ENCODE assay signal across 30 cellular contexts in genomic region chr18:32362484-32362883, GRCh38.
DNase-seq lines count a peak whose midpoint lies in the region; ATAC-seq, FAIRE-seq and TF ChIP-seq lines count a peak whose summit lies in the region.
"Had no signal": no experiment of that assay in that cellular context is flagged by ENCODE, and none has a peak within 500 bp of the region (broad histone marks: within the 10 kb centered on the region; RNA-seq: fewer than 3 reads in every experiment).

No MANE protein-coding gene starts in this region.

- H3K79me2 ChIP-seq in GM23338 (replicated peaks; ENCODE audit: insufficient read depth) = no peaks in the 10 kb centered on the region

- H3K27me3 Mint-ChIP-seq in GM23338 (ENCODE audit: insufficient read depth, low read depth, poor library complexity) = no peaks in the 10 kb centered on the region

- no peak overlapping the region for H2AFZ ChIP-seq in GM23338

- no peak overlapping the region for H3K4me3 ChIP-seq in GM23338
- no peak overlapping the region for H3K4me3 ChIP-seq in bronchial epithelial cell (ENCODE audit: low read depth, low read length)
- H3K4me3 ChIP-seq: A549 had no signal

- DNase-seq in GM23338 (ENCODE audit: low spot score) (no peak), NCI-H526 treated with DMSO at 0.1 percent for 48 hours (lab: John Stamatoyannopoulos, UW) (peak; percentile 23), bronchial epithelial cell (ENCODE audit: low read depth) (peak; percentile 77), foreskin keratinocyte (peak in 1 of 2 donors; percentile 48), hepatic stellate cell (ENCODE audit: low spot score) (no peak)
- DNase-seq in activated naive CD4-positive, alpha-beta T cell treated with Interleukin-2 at 50 U/mL for 16 hours = no peak
- DNase-seq: CD8-positive, alpha-beta memory T cell; DMS153; DND-41; H9; MV-4-11; NCI-H1105; NCI-H146; NCI-H1930; NCI-H2107; NCI-H524; NCI-H82; NK-92 treated with Interleukin-12 subunit alpha and Interleukin-12 subunit beta, amount 100 ng/mL, for 24 hours; SHP77 treated with DMSO at 0.1 percent for 48 hours; T-helper 1 cell had no signal

- H4K20me1 ChIP-seq in GM23338 (replicated peaks; ENCODE audit: insufficient read depth) = no peaks in the 10 kb centered on the region; the same call in 1 of the 2 replicates

- no peak overlapping the region for H3K4me3 Mint-ChIP-seq in GM23338
- H3K4me3 Mint-ChIP-seq: B cell; CD8-positive, alpha-beta memory T cell; H9 had no signal

- H3K36me3 Mint-ChIP-seq in GM23338 (ENCODE audit: low read depth) = no peaks in the 10 kb centered on the region
- H3K36me3 Mint-ChIP-seq: CD8-positive, alpha-beta memory T cell had no signal

- FAIRE-seq in bronchial epithelial cell (lab: Jason Lieb, UNC) = no peak
- FAIRE-seq: A549, GM12892, GM19239 had no signal

- no peak overlapping the region for H3K27ac ChIP-seq in GM23338 (ENCODE audit: low read depth)
- H3K27ac ChIP-seq in foreskin keratinocyte = peak overlapping the region; percentile 6
- H3K27ac ChIP-seq: A549, C4-2B, HL-60, RWPE1 had no signal

- H3K4me2 ChIP-seq in GM23338 = no peak overlapping the region
- H3K4me2 ChIP-seq: A549 had no signal

- no peaks in the 10 kb centered on the region for H3F3A ChIP-seq in GM23338 (replicated peaks; ENCODE audit: low read depth)

- TF ChIP-seq CTCF in GM23338 (conservative IDR thresholded peaks at IDR 0.05; ENCODE audit: low read depth in 2 of 2) (no peak), bronchial epithelial cell (IDR thresholded peaks at IDR 0.05; ENCODE audit: insufficient read depth, low read length, severe bottlenecking) (no peak), foreskin keratinocyte (conservative IDR thresholded peaks at IDR 0.05) (no peak)

- no peaks in the 10 kb centered on the region for H3K9me3 Mint-ChIP-seq in GM23338
- H3K9me3 Mint-ChIP-seq: CD8-positive, alpha-beta memory T cell; H9 had no signal

- H3K9me2 ChIP-seq in GM23338 (ENCODE audit: insufficient read depth) = no peaks in the 10 kb centered on the region

- peak overlapping the region; percentile 86 for H3K27ac Mint-ChIP-seq in GM23338
- H3K27ac Mint-ChIP-seq: B cell; CD8-positive, alpha-beta memory T cell; H9 had no signal

- H3K36me3 ChIP-seq in GM23338 (ENCODE audit: insufficient read depth) (no peaks in the 10 kb centered on the region), bronchial epithelial cell (ENCODE audit: control insufficient read depth, insufficient read depth, low read length) (no peaks in the 10 kb centered on the region)

- no peaks in the 10 kb centered on the region for H3K27me3 ChIP-seq in GM23338 (ENCODE audit: insufficient read depth)
- no peaks in the 10 kb centered on the region for H3K27me3 ChIP-seq in bronchial epithelial cell (ENCODE audit: control insufficient read depth, insufficient read depth, low read length)
- no peaks in the 10 kb centered on the region for H3K27me3 ChIP-seq in foreskin keratinocyte

- ATAC-seq in GM23338 = no peak
- ATAC-seq in foreskin keratinocyte = peak; percentile 61
- ATAC-seq in HG03196 (IDR thresholded peaks at IDR 0.05; ENCODE audit: unreplicated experiment) = no peak
- no peak for ATAC-seq in GM19023 (IDR thresholded peaks at IDR 0.05; ENCODE audit: unreplicated experiment)
- ATAC-seq: A549, Panc1 had no signal

- H3K4me1 Mint-ChIP-seq in GM23338 = peaks cover 12% of the 10 kb centered on the region; the same call in 2 of the 3 replicates
- H3K4me1 Mint-ChIP-seq: B cell; CD8-positive, alpha-beta memory T cell had no signal

- H3K4me1 ChIP-seq in GM23338 (ENCODE audit: insufficient read depth) (peaks cover 5% of the 10 kb centered on the region; the same call in 1 of the 2 replicates), foreskin keratinocyte (no peaks in the 10 kb centered on the region)

TF ChIP-seq in GM23338, 12 proteins besides CTCF, POLR2A, EP300 and RAD21 (continues in another document):
- TF ChIP-seq JUNB (IDR thresholded peaks at IDR 0.05; ENCODE audit: unreplicated experiment) = no peak
- no peak for TF ChIP-seq STAT1 (IDR thresholded peaks at IDR 0.05; ENCODE audit: unreplicated experiment)
- no peak for TF ChIP-seq ZNF114 (CRISPR knock-in tag; IDR thresholded peaks at IDR 0.05)
- TF ChIP-seq ZNF331 (CRISPR knock-in tag; IDR thresholded peaks at IDR 0.05; ENCODE audit: low read depth) = no peak
- TF ChIP-seq ETS1 (IDR thresholded peaks at IDR 0.05) = no peak
- no peak for TF ChIP-seq CREB1 (CRISPR knock-in tag; IDR thresholded peaks at IDR 0.05; ENCODE audit: low read depth)
- no peak for TF ChIP-seq REST (IDR thresholded peaks at IDR 0.05; ENCODE audit: unreplicated experiment)
- TF ChIP-seq EZH2 (IDR thresholded peaks at IDR 0.05; ENCODE audit: low read depth, unreplicated experiment) = no peak
- no peak for TF ChIP-seq EZH2phosphoT487 (IDR thresholded peaks at IDR 0.05; ENCODE audit: unreplicated experiment)
- no peak for TF ChIP-seq NANOG (IDR thresholded peaks at IDR 0.05; ENCODE audit: borderline replicate concordance)

Comparison
In these comparisons a context has a peak if more than half of its experiments do, and no peak if none do; other contexts are left out.
1. DNase-seq: peak in NCI-H526 treated with DMSO at 0.1 percent for 48 hours (single experiment) and bronchial epithelial cell (single experiment); none in GM23338 (single experiment), activated naive CD4-positive, alpha-beta T cell treated with Interleukin-2 at 50 U/mL for 16 hours (single experiment) and hepatic stellate cell (single experiment).